1 cellular context compared by ENCODE assay signal in genomic region chr9:93064392-93065124, GRCh38.
TF ChIP-seq lines count a peak whose summit lies in the region.

No MANE protein-coding gene starts in this region.

TF ChIP-seq in K562, 482 proteins besides CTCF, POLR2A, EP300 and RAD21 (continued from another document and continues in another):
- TF ChIP-seq JUND (IDR thresholded peaks at IDR 0.05; ENCODE audit: borderline replicate concordance, low read depth, low read length) (peak; percentile 62; the same call in 1 of the 2 replicates), JUND (tag; IDR thresholded peaks at IDR 0.05; ENCODE audit: borderline replicate concordance, low read depth, low read length) (peak; percentile 10; the same call in 1 of the 3 replicates), BCL6 (CRISPR knock-in tag; IDR thresholded peaks at IDR 0.05) (no peak), TRIM28 (IDR thresholded peaks at IDR 0.05) (no peak), AFF1 (IDR thresholded peaks at IDR 0.05; ENCODE audit: low read depth in 1 of 2, partially characterized antibody in 2 of 2) (peak in 1 of 2 experiments; percentile 55), SRSF1 (IDR thresholded peaks at IDR 0.05; ENCODE audit: low read depth, low read length) (no peak), NR2C1 (IDR thresholded peaks at IDR 0.05) (no peak; the same call in 1 of the 2 replicates), NR2C1 (tag; IDR thresholded peaks at IDR 0.05) (peak; percentile 77), NCOA1 (IDR thresholded peaks at IDR 0.05; ENCODE audit: low read depth) (0 out of 2 replicates have a peak, but pooled peaks have one; percentile 51), SREBF1 (IDR thresholded peaks at IDR 0.05; ENCODE audit: borderline replicate concordance, low read depth, low read length) (no peak), TEAD2 (tag; IDR thresholded peaks at IDR 0.05) (no peak), SMAD3 (CRISPR knock-in tag; conservative IDR thresholded peaks at IDR 0.05) (no peak), NFE2 (IDR thresholded peaks at IDR 0.05; ENCODE audit: low read depth) (peak; percentile 43; the same call in 1 of the 2 replicates), LCOR (CRISPR knock-in tag; IDR thresholded peaks at IDR 0.05) (peak; percentile 51; the same call in 1 of the 2 replicates), HDAC6 (IDR thresholded peaks at IDR 0.05; ENCODE audit: low read depth, low read length) (no peak), L3MBTL2 (IDR thresholded peaks at IDR 0.05) (peak; percentile 87), SP1 (CRISPR knock-in tag; IDR thresholded peaks at IDR 0.05) (peak; percentile 80), THRAP3 (IDR thresholded peaks at IDR 0.05; ENCODE audit: borderline replicate concordance) (no peak), TCF7L2 (IDR thresholded peaks at IDR 0.05; ENCODE audit: low read depth, low read length) (no peak), MEIS2 (IDR thresholded peaks at IDR 0.05; ENCODE audit: partially characterized antibody) (peak; percentile 83), ZSCAN29 (IDR thresholded peaks at IDR 0.05) (no peak), SOX6 (IDR thresholded peaks at IDR 0.05) (peak; percentile 56), TEAD4 (IDR thresholded peaks at IDR 0.05; ENCODE audit: low read length) (peak; percentile 67; the same call in 1 of the 2 replicates), TEAD4 (CRISPR knock-in tag; IDR thresholded peaks at IDR 0.05; ENCODE audit: borderline replicate concordance) (no peak), ZNF431 (CRISPR knock-in tag; IDR thresholded peaks at IDR 0.05) (no peak), PHB2 (IDR thresholded peaks at IDR 0.05; ENCODE audit: low read depth) (no peak), ZNF764 (CRISPR knock-in tag; IDR thresholded peaks at IDR 0.05; ENCODE audit: low read depth) (no peak), ZNF589 (CRISPR knock-in tag; IDR thresholded peaks at IDR 0.05; ENCODE audit: low read depth) (peak; percentile 84)
- TF ChIP-seq, protein P1, sequence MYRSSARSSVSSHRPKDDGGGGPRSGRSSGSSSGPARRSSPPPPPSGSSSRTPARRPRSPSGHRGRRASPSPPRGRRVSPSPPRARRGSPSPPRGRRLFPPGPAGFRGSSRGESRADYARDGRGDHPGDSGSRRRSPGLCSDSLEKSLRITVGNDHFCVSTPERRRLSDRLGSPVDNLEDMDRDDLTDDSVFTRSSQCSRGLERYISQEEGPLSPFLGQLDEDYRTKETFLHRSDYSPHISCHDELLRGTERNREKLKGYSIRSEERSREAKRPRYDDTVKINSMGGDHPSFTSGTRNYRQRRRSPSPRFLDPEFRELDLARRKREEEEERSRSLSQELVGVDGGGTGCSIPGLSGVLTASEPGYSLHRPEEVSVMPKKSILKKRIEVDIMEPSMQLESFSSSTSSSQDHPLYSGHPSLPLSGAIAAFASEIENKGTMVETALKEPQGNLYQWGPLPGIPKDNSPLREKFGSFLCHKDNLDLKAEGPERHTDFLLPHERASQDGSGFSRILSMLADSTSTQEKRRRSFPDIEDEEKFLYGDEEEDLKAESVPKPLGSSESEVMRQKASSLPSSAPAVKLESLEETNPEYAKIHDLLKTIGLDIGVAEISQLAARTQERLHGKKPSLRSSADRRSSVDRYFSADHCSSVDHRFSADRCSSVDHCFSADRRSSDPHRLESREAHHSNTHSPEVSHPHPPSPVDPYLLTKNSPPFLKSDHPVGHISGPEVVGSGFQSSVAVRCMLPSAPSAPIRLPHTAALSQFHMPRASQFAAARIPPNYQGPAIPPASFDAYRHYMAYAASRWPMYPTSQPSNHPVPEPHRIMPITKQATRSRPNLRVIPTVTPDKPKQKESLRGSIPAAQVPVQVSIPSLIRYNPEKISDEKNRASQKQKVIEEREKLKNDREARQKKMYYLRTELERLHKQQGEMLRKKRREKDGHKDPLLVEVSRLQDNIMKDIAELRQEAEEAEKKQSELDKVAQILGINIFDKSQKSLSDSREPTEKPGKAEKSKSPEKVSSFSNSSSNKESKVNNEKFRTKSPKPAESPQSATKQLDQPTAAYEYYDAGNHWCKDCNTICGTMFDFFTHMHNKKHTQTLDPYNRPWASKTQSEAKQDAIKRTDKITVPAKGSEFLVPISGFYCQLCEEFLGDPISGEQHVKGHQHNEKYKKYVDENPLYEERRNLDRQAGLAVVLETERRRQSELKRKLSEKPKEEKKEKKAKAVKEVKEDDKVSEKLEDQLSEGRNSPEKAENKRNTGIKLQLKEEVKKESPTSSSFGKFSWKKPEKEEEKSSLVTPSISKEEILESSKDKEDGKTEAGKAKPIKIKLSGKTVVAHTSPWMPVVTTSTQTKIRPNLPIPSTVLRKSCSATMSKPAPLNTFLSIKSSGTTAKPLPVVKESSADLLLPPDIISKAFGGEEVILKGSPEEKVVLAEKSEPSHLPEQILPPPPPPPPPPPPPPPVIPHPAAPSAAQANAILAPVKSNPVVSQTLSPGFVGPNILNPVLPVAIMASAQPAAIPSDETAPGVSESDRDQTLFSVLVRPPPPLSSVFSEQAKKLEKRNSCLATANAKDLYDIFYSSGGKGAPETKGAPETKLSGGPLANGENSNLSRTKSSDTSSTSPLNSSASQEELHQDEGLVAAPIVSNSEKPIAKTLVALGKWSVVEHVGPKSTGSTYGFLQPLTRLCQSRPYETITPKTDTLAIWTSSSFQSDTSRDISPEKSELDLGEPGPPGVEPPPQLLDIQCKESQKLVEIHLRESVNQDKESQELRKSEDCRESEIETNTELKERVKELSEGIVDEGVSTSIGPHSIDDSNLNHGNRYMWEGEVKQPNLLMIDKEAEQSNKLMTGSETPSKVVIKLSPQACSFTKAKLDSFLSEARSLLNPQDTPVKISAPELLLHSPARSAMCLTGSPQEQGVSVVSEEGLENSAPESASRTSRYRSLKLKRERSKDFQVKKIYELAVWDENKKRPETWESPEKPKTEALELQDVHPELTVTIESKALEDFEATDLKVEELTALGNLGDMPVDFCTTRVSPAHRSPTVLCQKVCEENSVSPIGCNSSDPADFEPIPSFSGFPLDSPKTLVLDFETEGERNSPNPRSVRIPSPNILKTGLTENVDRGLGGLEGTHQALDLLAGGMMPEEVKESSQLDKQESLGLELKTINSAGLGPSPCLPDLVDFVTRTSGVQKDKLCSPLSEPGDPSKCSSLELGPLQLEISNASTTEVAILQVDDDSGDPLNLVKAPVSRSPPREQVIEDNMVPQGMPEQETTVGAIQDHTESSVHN (IDR thresholded peaks at IDR 0.05; ENCODE audit: borderline replicate concordance in 1 of 2, low read depth in 1 of 2), result no peak
- TF ChIP-seq, protein P2, sequence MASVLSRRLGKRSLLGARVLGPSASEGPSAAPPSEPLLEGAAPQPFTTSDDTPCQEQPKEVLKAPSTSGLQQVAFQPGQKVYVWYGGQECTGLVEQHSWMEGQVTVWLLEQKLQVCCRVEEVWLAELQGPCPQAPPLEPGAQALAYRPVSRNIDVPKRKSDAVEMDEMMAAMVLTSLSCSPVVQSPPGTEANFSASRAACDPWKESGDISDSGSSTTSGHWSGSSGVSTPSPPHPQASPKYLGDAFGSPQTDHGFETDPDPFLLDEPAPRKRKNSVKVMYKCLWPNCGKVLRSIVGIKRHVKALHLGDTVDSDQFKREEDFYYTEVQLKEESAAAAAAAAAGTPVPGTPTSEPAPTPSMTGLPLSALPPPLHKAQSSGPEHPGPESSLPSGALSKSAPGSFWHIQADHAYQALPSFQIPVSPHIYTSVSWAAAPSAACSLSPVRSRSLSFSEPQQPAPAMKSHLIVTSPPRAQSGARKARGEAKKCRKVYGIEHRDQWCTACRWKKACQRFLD (CRISPR knock-in tag; IDR thresholded peaks at IDR 0.05), result peak; percentile 83
- TF ChIP-seq, protein P3, sequence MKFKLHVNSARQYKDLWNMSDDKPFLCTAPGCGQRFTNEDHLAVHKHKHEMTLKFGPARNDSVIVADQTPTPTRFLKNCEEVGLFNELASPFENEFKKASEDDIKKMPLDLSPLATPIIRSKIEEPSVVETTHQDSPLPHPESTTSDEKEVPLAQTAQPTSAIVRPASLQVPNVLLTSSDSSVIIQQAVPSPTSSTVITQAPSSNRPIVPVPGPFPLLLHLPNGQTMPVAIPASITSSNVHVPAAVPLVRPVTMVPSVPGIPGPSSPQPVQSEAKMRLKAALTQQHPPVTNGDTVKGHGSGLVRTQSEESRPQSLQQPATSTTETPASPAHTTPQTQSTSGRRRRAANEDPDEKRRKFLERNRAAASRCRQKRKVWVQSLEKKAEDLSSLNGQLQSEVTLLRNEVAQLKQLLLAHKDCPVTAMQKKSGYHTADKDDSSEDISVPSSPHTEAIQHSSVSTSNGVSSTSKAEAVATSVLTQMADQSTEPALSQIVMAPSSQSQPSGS (CRISPR knock-in tag; IDR thresholded peaks at IDR 0.05), result no peak
- TF ChIP-seq, protein P4, sequence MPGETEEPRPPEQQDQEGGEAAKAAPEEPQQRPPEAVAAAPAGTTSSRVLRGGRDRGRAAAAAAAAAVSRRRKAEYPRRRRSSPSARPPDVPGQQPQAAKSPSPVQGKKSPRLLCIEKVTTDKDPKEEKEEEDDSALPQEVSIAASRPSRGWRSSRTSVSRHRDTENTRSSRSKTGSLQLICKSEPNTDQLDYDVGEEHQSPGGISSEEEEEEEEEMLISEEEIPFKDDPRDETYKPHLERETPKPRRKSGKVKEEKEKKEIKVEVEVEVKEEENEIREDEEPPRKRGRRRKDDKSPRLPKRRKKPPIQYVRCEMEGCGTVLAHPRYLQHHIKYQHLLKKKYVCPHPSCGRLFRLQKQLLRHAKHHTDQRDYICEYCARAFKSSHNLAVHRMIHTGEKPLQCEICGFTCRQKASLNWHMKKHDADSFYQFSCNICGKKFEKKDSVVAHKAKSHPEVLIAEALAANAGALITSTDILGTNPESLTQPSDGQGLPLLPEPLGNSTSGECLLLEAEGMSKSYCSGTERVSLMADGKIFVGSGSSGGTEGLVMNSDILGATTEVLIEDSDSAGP (CRISPR knock-in tag; IDR thresholded peaks at IDR 0.05), result no peak
- TF ChIP-seq, protein P5, sequence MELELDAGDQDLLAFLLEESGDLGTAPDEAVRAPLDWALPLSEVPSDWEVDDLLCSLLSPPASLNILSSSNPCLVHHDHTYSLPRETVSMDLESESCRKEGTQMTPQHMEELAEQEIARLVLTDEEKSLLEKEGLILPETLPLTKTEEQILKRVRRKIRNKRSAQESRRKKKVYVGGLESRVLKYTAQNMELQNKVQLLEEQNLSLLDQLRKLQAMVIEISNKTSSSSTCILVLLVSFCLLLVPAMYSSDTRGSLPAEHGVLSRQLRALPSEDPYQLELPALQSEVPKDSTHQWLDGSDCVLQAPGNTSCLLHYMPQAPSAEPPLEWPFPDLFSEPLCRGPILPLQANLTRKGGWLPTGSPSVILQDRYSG (tag; conservative IDR thresholded peaks at IDR 0.05; ENCODE audit: low read depth), result 0 out of 2 replicates have a peak, but pooled peaks have one; percentile 16
